In genomic region chr3:56753206-56753605, GRCh38 we compare ENCODE assay signal across 1 cellular context.
TF ChIP-seq lines count a peak whose summit lies in the region.

No MANE protein-coding gene starts in this region.

TF ChIP-seq in GM12878, 131 proteins besides CTCF, POLR2A, EP300 and RAD21 (continued from another document and continues in another):
- no peak for TF ChIP-seq ATF3 (IDR thresholded peaks at IDR 0.05; ENCODE audit: borderline replicate concordance, extremely low read depth, low read depth, low read length)
- peak; percentile 62; the same call in 1 of the 2 replicates for TF ChIP-seq ZNF384 (IDR thresholded peaks at IDR 0.05; ENCODE audit: borderline replicate concordance, low read depth, low read length)
- TF ChIP-seq MXI1 (IDR thresholded peaks at IDR 0.05; ENCODE audit: low read depth, low read length) = no peak
- no peak for TF ChIP-seq BCLAF1 (IDR thresholded peaks at IDR 0.05)
- no peak for TF ChIP-seq SMARCA5 (IDR thresholded peaks at IDR 0.05)
- TF ChIP-seq WRNIP1 (IDR thresholded peaks at IDR 0.05; ENCODE audit: borderline replicate concordance, low read depth, low read length) = no peak
- no peak for TF ChIP-seq E2F8 (IDR thresholded peaks at IDR 0.05; ENCODE audit: low read depth, partially characterized antibody)
- peak; percentile 84 for TF ChIP-seq MEF2A (IDR thresholded peaks at IDR 0.05; ENCODE audit: insufficient read depth, low read depth, low read length)
- peak; percentile 26 for TF ChIP-seq SP1 (IDR thresholded peaks at IDR 0.05; ENCODE audit: low read depth, low read length)
- peak; percentile 42; the same call in 1 of the 2 replicates for TF ChIP-seq IKZF1 (conservative IDR thresholded peaks at IDR 0.05)
- TF ChIP-seq RBBP5 (conservative IDR thresholded peaks at IDR 0.05) = no peak
- TF ChIP-seq ZZZ3 (IDR thresholded peaks at IDR 0.05; ENCODE audit: control insufficient read depth, insufficient read length, low read depth) = no peak
- no peak for TF ChIP-seq TCF7 (IDR thresholded peaks at IDR 0.05; ENCODE audit: borderline replicate concordance)
- TF ChIP-seq MLLT1 (IDR thresholded peaks at IDR 0.05) = 0 out of 2 replicates have a peak, but pooled peaks have one; percentile 25
- no peak for TF ChIP-seq LARP7 (IDR thresholded peaks at IDR 0.05)
- 0 out of 2 replicates have a peak, but pooled peaks have one; percentile 14 for TF ChIP-seq RAD51 (IDR thresholded peaks at IDR 0.05)
- TF ChIP-seq E2F4 (IDR thresholded peaks at IDR 0.05; ENCODE audit: low read depth, low read length) = no peak
- no peak for TF ChIP-seq MAX (IDR thresholded peaks at IDR 0.05; ENCODE audit: low read depth, low read length)
- TF ChIP-seq PAX8 (IDR thresholded peaks at IDR 0.05) = no peak
- no peak for TF ChIP-seq ZSCAN29 (IDR thresholded peaks at IDR 0.05)
- TF ChIP-seq SIN3A (IDR thresholded peaks at IDR 0.05; ENCODE audit: low read depth, low read length) = no peak
- TF ChIP-seq HDGF (IDR thresholded peaks at IDR 0.05) = no peak
- peak; percentile 96 for TF ChIP-seq PAX5 (IDR thresholded peaks at IDR 0.05; ENCODE audit: borderline replicate concordance, low read depth, low read length)
- TF ChIP-seq FOXK2 (IDR thresholded peaks at IDR 0.05) = no peak
- TF ChIP-seq ZBED1 (IDR thresholded peaks at IDR 0.05; ENCODE audit: borderline replicate concordance) = peak; percentile 84; the same call in 1 of the 2 replicates
- TF ChIP-seq FOXM1 (IDR thresholded peaks at IDR 0.05; ENCODE audit: low read depth, low read length) = peak; percentile 95
- peak; percentile 79 for TF ChIP-seq NR2F1 (conservative IDR thresholded peaks at IDR 0.05)
- no peak for TF ChIP-seq KLF5 (IDR thresholded peaks at IDR 0.05; ENCODE audit: partially characterized antibody)
- peak in 1 of 2 experiments; percentile 77; a peak in 2 of 4 replicates for TF ChIP-seq ETV6 (conservative IDR thresholded peaks at IDR 0.05 in 1 of 2, IDR thresholded peaks at IDR 0.05 in 1 of 2; ENCODE audit: borderline replicate concordance in 1 of 2, low read depth in 1 of 2)
- no peak for TF ChIP-seq MYC (IDR thresholded peaks at IDR 0.05; ENCODE audit: insufficient read depth, insufficient read length, insufficient replicate concordance, low read length, severe bottlenecking)
- TF ChIP-seq CHD2 (IDR thresholded peaks at IDR 0.05; ENCODE audit: borderline replicate concordance, low read depth, low read length) = no peak
- peak; percentile 61; the same call in 1 of the 2 replicates for TF ChIP-seq JUND (IDR thresholded peaks at IDR 0.05; ENCODE audit: low read depth, low read length)
- TF ChIP-seq TCF3 (IDR thresholded peaks at IDR 0.05; ENCODE audit: borderline replicate concordance, insufficient read depth, low read depth, low read length) = peak; percentile 86; the same call in 1 of the 2 replicates
- no peak for TF ChIP-seq SMC3 (IDR thresholded peaks at IDR 0.05; ENCODE audit: borderline replicate concordance, low read length)
- TF ChIP-seq CBFB (IDR thresholded peaks at IDR 0.05; ENCODE audit: low read depth) = 0 out of 2 replicates have a peak, but pooled peaks have one; percentile 25
- TF ChIP-seq IKZF2 (IDR thresholded peaks at IDR 0.05) = peak; percentile 64 to 80
- no peak for TF ChIP-seq ZBTB4 (CRISPR knock-in tag; IDR thresholded peaks at IDR 0.05)
- TF ChIP-seq PBX3 (IDR thresholded peaks at IDR 0.05; ENCODE audit: insufficient replicate concordance, low read depth, low read length) = no peak
- TF ChIP-seq SKIL (IDR thresholded peaks at IDR 0.05; ENCODE audit: low read depth, poor library complexity, severe bottlenecking) = peak; percentile 93
- no peak for TF ChIP-seq HDAC2 (IDR thresholded peaks at IDR 0.05)
- peak; percentile 87 for TF ChIP-seq DPF2 (IDR thresholded peaks at IDR 0.05)
- no peak for TF ChIP-seq MYB (IDR thresholded peaks at IDR 0.05; ENCODE audit: borderline replicate concordance, low read depth, low read length)
- TF ChIP-seq MTA3 (IDR thresholded peaks at IDR 0.05; ENCODE audit: borderline replicate concordance, low read length) = peak; percentile 97
- TF ChIP-seq IRF4 (IDR thresholded peaks at IDR 0.05; ENCODE audit: low read depth, low read length) = peak; percentile 98
- no peak for TF ChIP-seq REST (IDR thresholded peaks at IDR 0.05; ENCODE audit: low read depth, low read length)
